Comparison of ENCODE assay signal across 30 cellular contexts in genomic region chr15:66658057-66658456, GRCh38. TPM values are rescaled to one million over a fixed set of nuclear protein-coding genes. Genes with fewer than 3 reads are reported as not detected.
A peak's percentile ranks its signal among the peaks of the same experiment; 100 is the strongest.
DNase-seq lines count a peak whose midpoint lies in the region; ATAC-seq, FAIRE-seq and TF ChIP-seq lines count a peak whose summit lies in the region.
"Had no signal": no experiment of that assay in that cellular context is flagged by ENCODE, and none has a peak within 500 bp of the region (broad histone marks: within the 10 kb centered on the region; RNA-seq: fewer than 3 reads in every experiment).

No MANE protein-coding gene starts in this region.

- POLR2A ChIA-PET in HepG2 (lab: Yijun Ruan, JAX) = no interaction called here

- no peak for FAIRE-seq in HepG2 (lab: Jason Lieb, UNC)
- FAIRE-seq: A204.1, frontal cortex had no signal

- H3K14ac ChIP-seq in neuronal stem cell (ENCODE audit: low read length) = no peak overlapping the region

- no peak overlapping the region for H3K23ac ChIP-seq in neuronal stem cell (ENCODE audit: low read depth, low read length, poor library complexity)

- no peak for TF ChIP-seq RAD21 in liver (IDR thresholded peaks at IDR 0.05)
- no peak for TF ChIP-seq RAD21 in HepG2 (CRISPR knock-in tag; IDR thresholded peaks at IDR 0.05)

- no peak overlapping the region for H4K91ac ChIP-seq in neuronal stem cell (ENCODE audit: low read depth, low read length, poor library complexity)

- H3K36me3 ChIP-seq in liver (ENCODE audit: control insufficient read depth in 4 of 4, insufficient read depth in 3 of 4, low read depth in 1 of 4, low read length in 3 of 4) (no peaks in the 10 kb centered on the region), HepG2 (replicated peaks in 1 of 2; ENCODE audit: control insufficient read depth in 1 of 2, insufficient read depth in 2 of 2, low read length in 2 of 2) (no peaks in the 10 kb centered on the region), hepatocyte (replicated peaks; ENCODE audit: insufficient read depth, low read depth) (no peaks in the 10 kb centered on the region), neuronal stem cell (replicated peaks in 1 of 2; ENCODE audit: control insufficient read depth in 2 of 2, insufficient read depth in 2 of 2, low read length in 2 of 2) (no peaks in the 10 kb centered on the region), thyroid gland (no peaks in the 10 kb centered on the region)
- H3K36me3 ChIP-seq: MG63, neutrophil had no signal

- H3K4ac ChIP-seq in neuronal stem cell (ENCODE audit: low read length) = no peak overlapping the region

- H3K4me1 Mint-ChIP-seq in activated T-helper 2 cell treated with anti-CD3 and anti-CD28 coated beads, Interferon-gamma antibody, Interleukin-2, Interleukin-4, amounts not matched to agents 10 μg/mL and 5 μg/mL and 100 μg/mL, durations not matched to agents 14 hours and 24 hours and 36 hours (ENCODE audit: low read depth) = peaks cover 3% of the 10 kb centered on the region
- H3K4me1 Mint-ChIP-seq: memory B cell had no signal

- no peaks in the 10 kb centered on the region for H3K27me3 Mint-ChIP-seq in activated T-helper 2 cell treated with anti-CD3 and anti-CD28 coated beads, Interferon-gamma antibody, Interleukin-2, Interleukin-4, amounts not matched to agents 10 μg/mL and 5 μg/mL and 100 μg/mL, durations not matched to agents 14 hours and 24 hours and 36 hours (ENCODE audit: low read depth)

- TF ChIP-seq CTCF in liver (IDR thresholded peaks at IDR 0.05; ENCODE audit: low read depth, low read length, missing input control) (no peak), HepG2 (CRISPR knock-in tag; IDR thresholded peaks at IDR 0.05) (no peak), hepatocyte (IDR thresholded peaks at IDR 0.05; ENCODE audit: poor library complexity) (no peak), thyroid gland (IDR thresholded peaks at IDR 0.05) (no peak)

- no peak for TF ChIP-seq POLR2A in HepG2 (IDR thresholded peaks at IDR 0.05; ENCODE audit: insufficient read depth in 1 of 2, low read depth in 2 of 2, low read length in 2 of 2)
- TF ChIP-seq POLR2A in thyroid gland (IDR thresholded peaks at IDR 0.05) = no peak

- no peak overlapping the region for H2BK12ac ChIP-seq in neuronal stem cell (ENCODE audit: low read length)

- no peaks in the 10 kb centered on the region for H3K79me1 ChIP-seq in neuronal stem cell (ENCODE audit: low read depth, low read length)

- DNase-seq in HepG2 (ENCODE audit: low spot score) (no peak), hepatocyte (ENCODE audit: low spot score) (no peak), neuronal stem cell (ENCODE audit: low spot score) (no peak), NCI-H526 (lab: John Stamatoyannopoulos, UW) (no peak), NCI-H1436 (lab: John Stamatoyannopoulos, UW) (no peak), thyroid gland (no peak)
- no peak for DNase-seq in activated T-helper 2 cell treated with anti-CD3 and anti-CD28 coated beads, Interferon-gamma antibody, Interleukin-2, Interleukin-4, amounts not matched to agents 10 μg/mL and 5 μg/mL and 100 μg/mL, durations not matched to agents 14 hours and 24 hours and 36 hours (ENCODE audit: low spot score)
- DNase-seq: activated CD4-positive, alpha-beta T cell treated with anti-CD3 and anti-CD28 coated beads, Interleukin-2, amount 50 U/mL, for 4 hours; activated naive CD4-positive, alpha-beta T cell treated with Interleukin-2 at 50 U/mL for 16 hours; activated T-cell treated with anti-CD3 and anti-CD28 coated beads, Interleukin-2, amount 50 U/mL, for 72 hours; AML-193; CD4-positive, CD25-positive, alpha-beta regulatory T cell; cerebellar nuclear complex; DND-41; GF-D8; GOT3; KBM-7; MG63; NCI-H1105 treated with DMSO at 0.1 percent for 48 hours; NCI-H2029 treated with DMSO at 0.1 percent for 48 hours; NCI-H524 treated with DMSO at 0.1 percent for 48 hours; stimulated activated CD4-positive, alpha-beta T cell treated with anti-CD3 and anti-CD28 coated beads, Interleukin-15, amount 100 ng/mL, for 24 hours; stimulated activated CD4-positive, alpha-beta T cell treated with anti-CD3 and anti-CD28 coated beads, Interleukin-4, amount 100 ng/mL, for 4 hours; T-helper 2 cell had no signal

- H2BK120ac ChIP-seq in neuronal stem cell (ENCODE audit: low read depth, low read length) = no peak overlapping the region

- H2AK5ac ChIP-seq in neuronal stem cell (ENCODE audit: low read depth, low read length) = no peak overlapping the region

- H3K27me3 ChIP-seq in liver (ENCODE audit: control insufficient read depth in 4 of 4, insufficient read depth in 4 of 4, low read length in 3 of 4) (no peaks in the 10 kb centered on the region), HepG2 (ENCODE audit: control insufficient read depth in 1 of 2, insufficient read depth in 2 of 2, low read length in 2 of 2) (no peaks in the 10 kb centered on the region), hepatocyte (no peaks in the 10 kb centered on the region), neuronal stem cell (ENCODE audit: control insufficient read depth in 3 of 3, insufficient read depth in 3 of 3, low read depth in 1 of 3, low read length in 3 of 3) (no peaks in the 10 kb centered on the region), thyroid gland (peaks cover 4% of the 10 kb centered on the region)
- H3K27me3 ChIP-seq: MG63 had no signal

- TF ChIP-seq EP300 in HepG2 (IDR thresholded peaks at IDR 0.05; ENCODE audit: low read depth in 2 of 2, low read length in 2 of 2) = no peak
- no peak for TF ChIP-seq EP300 in HepG2 (CRISPR knock-in tag; IDR thresholded peaks at IDR 0.05; ENCODE audit: borderline replicate concordance)

- no peak overlapping the region for H3K4me3 Mint-ChIP-seq in activated T-helper 2 cell treated with anti-CD3 and anti-CD28 coated beads, Interferon-gamma antibody, Interleukin-2, Interleukin-4, amounts not matched to agents 10 μg/mL and 5 μg/mL and 100 μg/mL, durations not matched to agents 14 hours and 24 hours and 36 hours (ENCODE audit: low read depth)
- H3K4me3 Mint-ChIP-seq: activated T-cell treated with anti-CD3 and anti-CD28 coated beads, Interleukin-2, amount 50 U/mL, for 72 hours; CD4-positive, CD25-positive, alpha-beta regulatory T cell; memory B cell had no signal

- H4K20me1 ChIP-seq in HepG2 (ENCODE audit: insufficient read depth, low read length) (no peaks in the 10 kb centered on the region), hepatocyte (ENCODE audit: insufficient read depth, poor library complexity, severe bottlenecking) (no peaks in the 10 kb centered on the region)

- no peak overlapping the region for H2BK15ac ChIP-seq in neuronal stem cell (ENCODE audit: low read length)

- BruUV-seq in HepG2 (replicated peaks; lab: Mats Ljungman, UMichigan) = no TSS peak

- CTCF ChIA-PET in HepG2 (lab: Yijun Ruan, JAX; ENCODE audit: low intra/inter-chr PET ratio, low total read pairs) = no interaction called here

- H3K4me1 ChIP-seq in liver (ENCODE audit: control insufficient read depth in 4 of 4, insufficient read depth in 4 of 4, low read length in 3 of 4) (peaks cover 6 to 29% (median 14%) of the 10 kb centered on the region in 4 donors), HepG2 (ENCODE audit: insufficient read depth, low read length) (peaks cover 15% of the 10 kb centered on the region), hepatocyte (ENCODE audit: insufficient read depth) (peaks cover 24% of the 10 kb centered on the region), neuronal stem cell (ENCODE audit: control insufficient read depth in 2 of 2, insufficient read depth in 1 of 2, low read depth in 1 of 2, low read length in 2 of 2) (peaks cover 44% of the 10 kb centered on the region in 2 donors), thyroid gland (peaks cover 0 to 33% of the 10 kb centered on the region in 2 donors)

- H3K4me3 ChIP-seq in liver (ENCODE audit: low read depth in 1 of 3, low read length in 3 of 3) (no peak overlapping the region), HepG2 (replicated peaks in 1 of 3; ENCODE audit: insufficient read depth in 1 of 3, low read depth in 2 of 3, low read length in 3 of 3) (no peak overlapping the region), hepatocyte (no peak overlapping the region), neuronal stem cell (ENCODE audit: low read length in 2 of 2) (no peak overlapping the region), thyroid gland (replicated peaks in 1 of 3) (no peak overlapping the region)
- H3K4me3 ChIP-seq: MG63 had no signal

- no peak overlapping the region for H4K8ac ChIP-seq in neuronal stem cell (ENCODE audit: low read depth, low read length)

- H2AFZ ChIP-seq in HepG2 (ENCODE audit: low read length) (no peak overlapping the region), hepatocyte (no peak overlapping the region), neuronal stem cell (ENCODE audit: low read length) (no peak overlapping the region)

- no peak overlapping the region for H3K18ac ChIP-seq in neuronal stem cell (ENCODE audit: low read length)

- ATAC-seq in HepG2 = no peak
- ATAC-seq: activated CD4-positive, CD25-positive, alpha-beta regulatory T cell treated with anti-CD3 and anti-CD28 coated beads, Interleukin-2, amount 50 U/mL, for 24 hours; activated T-cell treated with anti-CD3 and anti-CD28 coated beads, Interleukin-2, amount 50 U/mL, for 72 hours had no signal

- H3K9me3 ChIP-seq in liver (ENCODE audit: control insufficient read depth in 4 of 4, low read length in 3 of 4) (no peaks in the 10 kb centered on the region), HepG2 (ENCODE audit: low read length) (no peaks in the 10 kb centered on the region), hepatocyte (ENCODE audit: low read depth) (no peaks in the 10 kb centered on the region), neuronal stem cell (replicated peaks in 1 of 2; ENCODE audit: control insufficient read depth in 2 of 2, insufficient read depth in 1 of 2, low read depth in 1 of 2, low read length in 2 of 2) (no peaks in the 10 kb centered on the region), thyroid gland (no peaks in the 10 kb centered on the region)
- H3K9me3 ChIP-seq: MG63, neutrophil had no signal

- H3K36me3 Mint-ChIP-seq in activated T-helper 2 cell treated with anti-CD3 and anti-CD28 coated beads, Interferon-gamma antibody, Interleukin-2, Interleukin-4, amounts not matched to agents 10 μg/mL and 5 μg/mL and 100 μg/mL, durations not matched to agents 14 hours and 24 hours and 36 hours (ENCODE audit: low read depth) = no peaks in the 10 kb centered on the region
- H3K36me3 Mint-ChIP-seq: CD4-positive, CD25-positive, alpha-beta regulatory T cell; memory B cell had no signal

- peak overlapping the region; percentile 51 to 67 for H3K27ac ChIP-seq in liver (ENCODE audit: low read depth in 1 of 2, low read length in 2 of 2)
- no peak overlapping the region for H3K27ac ChIP-seq in HepG2 (ENCODE audit: extremely low read length, insufficient read depth, low read length)
- peak overlapping the region; percentile 53 for H3K27ac ChIP-seq in hepatocyte
- H3K27ac ChIP-seq in neuronal stem cell (replicated peaks; ENCODE audit: low read length) = peak overlapping the region; percentile 33
- peak overlapping the region in 1 of 3 donors; percentile 75 for H3K27ac ChIP-seq in thyroid gland
- H3K27ac ChIP-seq: neutrophil had no signal

- in situ Hi-C loops in HepG2 (cut with HindIII; ENCODE audit: extremely low pct_ligation_motif_present, low pct_unique_long_range_greater_than_20kb) = no loop called here

- H2BK5ac ChIP-seq in neuronal stem cell (ENCODE audit: low read length) = no peak overlapping the region

- no peak overlapping the region for H3K27ac Mint-ChIP-seq in activated T-helper 2 cell treated with anti-CD3 and anti-CD28 coated beads, Interferon-gamma antibody, Interleukin-2, Interleukin-4, amounts not matched to agents 10 μg/mL and 5 μg/mL and 100 μg/mL, durations not matched to agents 14 hours and 24 hours and 36 hours
- H3K27ac Mint-ChIP-seq: activated T-cell treated with anti-CD3 and anti-CD28 coated beads, Interleukin-2, amount 50 U/mL, for 72 hours; memory B cell had no signal

- WGBS in liver = 74% methylated on average over 6 of the region's 6 CpGs
- 77% methylated on average over 6 of the region's 6 CpGs for WGBS in HepG2 (ENCODE audit: low lambda C conversion rate)
- WGBS in hepatocyte (ENCODE audit: low lambda C conversion rate, missing lambda C conversion rate) = 63% methylated on average over 6 of the region's 6 CpGs
- no CpG with 5 or more reads among the region's 6 CpGs for WGBS in neuronal stem cell (ENCODE audit: extremely low coverage in 2 of 2, insufficient read length in 2 of 2, insufficient replicate concordance in 1 of 2), 2 donors
- 65 to 66% methylated on average over 6 of the region's 6 CpGs for WGBS in thyroid gland, 2 donors

- H3K9me3 Mint-ChIP-seq in activated T-helper 2 cell treated with anti-CD3 and anti-CD28 coated beads, Interferon-gamma antibody, Interleukin-2, Interleukin-4, amounts not matched to agents 10 μg/mL and 5 μg/mL and 100 μg/mL, durations not matched to agents 14 hours and 24 hours and 36 hours = no peaks in the 10 kb centered on the region
- H3K9me3 Mint-ChIP-seq: activated T-cell treated with anti-CD3 and anti-CD28 coated beads, Interleukin-2, amount 50 U/mL, for 72 hours; CD4-positive, CD25-positive, alpha-beta regulatory T cell; memory B cell had no signal

- intact Hi-C loops in HepG2 (cut with micrococcal nuclease; ENCODE audit: unreplicated experiment) (no loop called here), thyroid gland (cut with DNase I) (no loop called here)
- intact Hi-C loops in activated T-helper 2 cell treated with anti-CD3 and anti-CD28 coated beads, Interferon-gamma antibody, Interleukin-2, Interleukin-4, amounts not matched to agents 10 μg/mL and 5 μg/mL and 100 μg/mL, durations not matched to agents 14 hours and 24 hours and 36 hours (cut with micrococcal nuclease) = no loop called here

- no peaks in the 10 kb centered on the region for H3K79me2 ChIP-seq in HepG2 (ENCODE audit: insufficient read depth, low read length)
- H3K79me2 ChIP-seq in hepatocyte = no peaks in the 10 kb centered on the region

- H3K9me2 ChIP-seq in hepatocyte (replicated peaks; ENCODE audit: insufficient read depth) = no peaks in the 10 kb centered on the region

- H3K4me2 ChIP-seq in HepG2 (ENCODE audit: low read depth, low read length) (no peak overlapping the region), hepatocyte (peak overlapping the region; percentile 40), neuronal stem cell (ENCODE audit: insufficient read depth, low read length, poor library complexity, severe bottlenecking) (no peak overlapping the region)

- no peak overlapping the region for H3K9ac ChIP-seq in liver (ENCODE audit: low read depth in 1 of 2, low read length in 2 of 2)
- no peak overlapping the region for H3K9ac ChIP-seq in HepG2 (ENCODE audit: insufficient read depth, low read depth, low read length)
- no peak overlapping the region for H3K9ac ChIP-seq in neuronal stem cell (ENCODE audit: low read depth, low read length, poor library complexity)

RNA-seq across cellular contexts. Expression of gene SMAD6, which starts 44.0 kb away (rescaled TPM):
- 10 to 100 TPM; 14.1 to 15.1 TPM for total RNA-seq in liver
- 1 to 10 TPM; 1.2 to 7.9 TPM for polyA plus RNA-seq in liver
- total RNA-seq in HepG2 (2016; rRNA removed; fragmentation: Illumina TruSeq; extraction: Trizol) = 2.6 and 4.4 TPM in 2 replicates
- 0.79 and 0.91 TPM in 2 replicates for total RNA-seq in HepG2 (2016; cell fraction: cytosol; rRNA removed; fragmentation: Illumina TruSeq; extraction: Trizol; ENCODE audit: low read depth)
- 2.3 and 4.5 TPM in 2 replicates for total RNA-seq in HepG2 (2016; cell fraction: insoluble cytoplasmic fraction; rRNA removed; fragmentation: Illumina TruSeq; extraction: Trizol)
- 2.0 and 2.2 TPM in 2 replicates for total RNA-seq in HepG2 (2016; cell fraction: membrane; rRNA removed; fragmentation: Illumina TruSeq; extraction: Trizol)
- total RNA-seq in HepG2 (2016; cell fraction: nucleus; rRNA removed; fragmentation: Illumina TruSeq; extraction: Trizol) = 7.0 and 9.1 TPM in 2 replicates
- 3.1 and 3.3 TPM in 2 replicates for polyA plus RNA-seq in HepG2 (2011; rRNA removed)
- 1.3 and 2.9 TPM in 2 replicates for polyA plus RNA-seq in HepG2 (2011; cell fraction: cytosol; rRNA removed)
- 6.7 and 14.1 TPM in 2 replicates for polyA plus RNA-seq in HepG2 (2011; cell fraction: nucleus; rRNA removed)
- 3.3 and 3.9 TPM in 2 replicates for polyA plus RNA-seq in HepG2 (2012)
- polyA plus RNA-seq in HepG2 (2016; cell fraction: cytosol; fragmentation: Illumina TruSeq; extraction: Trizol; ENCODE audit: low read depth) = 1.1 and 2.0 TPM in 2 replicates
- 2.3 and 2.9 TPM in 2 replicates for polyA plus RNA-seq in HepG2 (2016; cell fraction: insoluble cytoplasmic fraction; fragmentation: Illumina TruSeq; extraction: Trizol; ENCODE audit: low read depth)
- 1.5 and 2.1 TPM in 2 replicates for polyA plus RNA-seq in HepG2 (2016; cell fraction: membrane; fragmentation: Illumina TruSeq; extraction: Trizol; ENCODE audit: low read depth)
- polyA plus RNA-seq in HepG2 (2016; cell fraction: nucleus; fragmentation: Illumina TruSeq; extraction: Trizol; ENCODE audit: insufficient read depth, low read depth) = 7.1 and 8.1 TPM in 2 replicates
- 19.3 and 109 TPM in 2 replicates for polyA minus RNA-seq in HepG2 (2011; rRNA and poly(A)+ RNA removed; ENCODE audit: low replicate concordance)
- 5.3 and 5.6 TPM in 2 replicates for polyA minus RNA-seq in HepG2 (2011; cell fraction: cytosol; rRNA and poly(A)+ RNA removed)
- 11.7 and 25.1 TPM in 2 replicates for polyA minus RNA-seq in HepG2 (2011; cell fraction: nucleus; rRNA and poly(A)+ RNA removed)
- 26.4 and 35.4 TPM in 2 replicates for total RNA-seq in hepatocyte
- 24.2 and 26.6 TPM in 2 replicates for polyA plus RNA-seq in hepatocyte
- 0.98 TPM for polyA plus RNA-seq in neuronal stem cell (2013, experiment 1 of 2)
- 1.0 TPM for polyA plus RNA-seq in neuronal stem cell (2013, experiment 2 of 2)
- 0.43 and 0.57 TPM in 2 replicates for total RNA-seq in activated T-helper 2 cell treated with anti-CD3 and anti-CD28 coated beads, Interferon-gamma antibody, Interleukin-2, Interleukin-4, amounts not matched to agents 10 μg/mL and 5 μg/mL and 100 μg/mL, durations not matched to agents 14 hours and 24 hours and 36 hours
- 100 to 1,000 TPM in 1 of 4 donors, 10 to 100 TPM in 3; 59.3 to 118 (median 62.3) TPM for total RNA-seq in thyroid gland
- polyA plus RNA-seq: CD4-positive, CD25-positive, alpha-beta regulatory T cell had no signal
